Comparison of ENCODE assay signal across 9 cellular contexts in genomic region chr2:156165742-156166141, GRCh38.
"Had no signal": no experiment of that assay in that cellular context is flagged by ENCODE, and none has a peak within 500 bp of the region (broad histone marks: within the 10 kb centered on the region; RNA-seq: fewer than 3 reads in every experiment).

No MANE protein-coding gene starts in this region.

- H3K27ac ChIP-seq: GM23248 had no signal

- H3K9me3 ChIP-seq: HAP-1 had no signal

- ATAC-seq: GM23338, HCT116 had no signal

- H3K36me3 ChIP-seq: HAP-1 had no signal

- H3K9ac ChIP-seq: GM23248 had no signal

- H3K4me3 ChIP-seq: GM23248, GM23338, HAP-1 had no signal

- H2AFZ ChIP-seq: GM23248, GM23338 had no signal

- H3K4me2 ChIP-seq: GM23338 had no signal

- DNase-seq: GM23248, GOT3, H7, H9, HCEC 1CT, HFFc6 had no signal

- H3K4me1 ChIP-seq: HAP-1 had no signal
